ENCODE assay signal across 10 cellular contexts in genomic region chr5:16313761-16314160, GRCh38.
"Had no signal": no experiment of that assay in that cellular context is flagged by ENCODE, and none has a peak within 500 bp of the region (broad histone marks: within the 10 kb centered on the region; RNA-seq: fewer than 3 reads in every experiment).

No MANE protein-coding gene starts in this region.

- H3K27ac ChIP-seq: upper lobe of right lung had no signal

- ATAC-seq: activated T-helper 17 cell treated with anti-CD3 and anti-CD28 coated beads, Interleukin-2, amount 50 U/mL, for 72 hours; esophagus mucosa; upper lobe of right lung had no signal

- DNase-seq: activated B cell treated with CpG ODN at 0.5 μM for 24 hours; activated CD4-positive, alpha-beta T cell treated with anti-CD3 and anti-CD28 coated beads, Interleukin-2, amount 10 ng/mL, durations not matched to agents 24 days and 14 days; activated naive CD4-positive, alpha-beta T cell treated with anti-CD3 and anti-CD28 coated beads for 36 hours; hypothalamus; kidney glomerular epithelial cell; stimulated activated CD4-positive, alpha-beta T cell treated with anti-CD3 and anti-CD28 coated beads, Interleukin-4, amount 100 ng/mL, for 1 hour; stimulated activated CD8-positive, alpha-beta memory T cell treated with anti-CD3 and anti-CD28 coated beads, Interleukin-4, amount 100 ng/mL, for 48 hours; upper lobe of right lung had no signal

- H3K9me3 ChIP-seq: upper lobe of right lung had no signal

- H3K4me3 ChIP-seq: upper lobe of right lung had no signal

- H3K36me3 ChIP-seq: upper lobe of right lung had no signal

- H3K4me1 ChIP-seq: upper lobe of right lung had no signal

- H3K27me3 ChIP-seq: upper lobe of right lung had no signal
